In genomic region chr7:157928808-157929425, GRCh38 we compare ENCODE assay signal across 25 cellular contexts.
"Had no signal": no experiment of that assay in that cellular context is flagged by ENCODE, and none has a peak within 500 bp of the region (broad histone marks: within the 10 kb centered on the region; RNA-seq: fewer than 3 reads in every experiment).

No MANE protein-coding gene starts in this region.

- H3K36me3 Mint-ChIP-seq: activated naive CD4-positive, alpha-beta T cell treated with anti-CD3 and anti-CD28 coated beads, Interleukin-2, amount 10 ng/mL, durations not matched to agents 7 days and 5 days had no signal

- DNase-seq: activated CD4-positive, alpha-beta T cell treated with anti-CD3 and anti-CD28 coated beads for 4 hours; activated CD4-positive, alpha-beta T cell treated with anti-CD3 and anti-CD28 coated beads, Interleukin-2, amount 50 U/mL, for 4 hours; activated gamma-delta T cell treated with Interleukin-2 at 50 U/mL for 16 hours; activated naive CD4-positive, alpha-beta T cell treated with anti-CD3 and anti-CD28 coated beads, Interleukin-2, amount 10 ng/mL, durations not matched to agents 7 days and 5 days; activated naive CD8-positive, alpha-beta T cell treated with anti-CD3 and anti-CD28 coated beads for 36 hours; activated T-cell treated with anti-CD3 and anti-CD28 coated beads, Interleukin-2, amount 50 U/mL, for 72 hours; brain microvascular endothelial cell; MG63; MV-4-11; NCI-H1417 treated with DMSO at 0.1 percent for 48 hours; NCI-H1694; NCI-H2029; NCI-H2107; NCI-H2171 treated with DMSO at 0.1 percent for 48 hours; NCI-H510A treated with DMSO at 0.1 percent for 48 hours; NCI-H69; Peyer's patch; Right ventricle myocardium superior had no signal

- H3K27ac ChIP-seq: brain microvascular endothelial cell, cardiac muscle cell, Peyer's patch, RWPE1, SJSA1 had no signal

- H3K4me3 Mint-ChIP-seq: activated naive CD4-positive, alpha-beta T cell treated with anti-CD3 and anti-CD28 coated beads, Interleukin-2, amount 10 ng/mL, durations not matched to agents 7 days and 5 days; activated naive CD8-positive, alpha-beta T cell treated with anti-CD3 and anti-CD28 coated beads for 36 hours; activated T-cell treated with anti-CD3 and anti-CD28 coated beads, Interleukin-2, amount 50 U/mL, for 72 hours; T-helper 1 cell treated with Interleukin-12 subunit alpha and Interleukin-12 subunit beta and Interleukin-4 antibody, amounts not matched to agents 30 μg/mL and 1 μg/mL, for 36 hours had no signal

- H3K36me3 ChIP-seq: brain microvascular endothelial cell, cardiac muscle cell, MG63, Peyer's patch, SJSA1 had no signal

- H3K27ac Mint-ChIP-seq: activated naive CD4-positive, alpha-beta T cell treated with anti-CD3 and anti-CD28 coated beads, Interleukin-2, amount 10 ng/mL, durations not matched to agents 7 days and 5 days; activated naive CD8-positive, alpha-beta T cell treated with anti-CD3 and anti-CD28 coated beads for 36 hours; activated T-cell treated with anti-CD3 and anti-CD28 coated beads, Interleukin-2, amount 50 U/mL, for 72 hours; activated T-helper 2 cell treated with anti-CD3 and anti-CD28 coated beads, Interferon-gamma antibody, Interleukin-2, Interleukin-4, amounts not matched to agents 10 μg/mL and 5 μg/mL and 100 μg/mL, durations not matched to agents 14 hours and 24 hours and 36 hours; T-helper 1 cell treated with Interleukin-12 subunit alpha and Interleukin-12 subunit beta and Interleukin-4 antibody, amounts not matched to agents 30 μg/mL and 1 μg/mL, for 36 hours had no signal

- H3K27me3 ChIP-seq: brain microvascular endothelial cell, cardiac muscle cell, MG63, Peyer's patch, SJSA1 had no signal

- H3K4me1 ChIP-seq: Peyer's patch, SJSA1 had no signal

- ATAC-seq: activated CD4-positive, CD25-positive, alpha-beta regulatory T cell treated with anti-CD3 and anti-CD28 coated beads, Interleukin-2, amount 50 U/mL, for 24 hours; activated T-cell treated with anti-CD3 and anti-CD28 coated beads, Interleukin-2, amount 50 U/mL, for 72 hours; SK-N-SH treated with all-trans-retinoic acid at 6 μM for 48 hours had no signal

- H3K4me3 ChIP-seq: cardiac muscle cell, MG63, Peyer's patch, SJSA1 had no signal
